In genomic region chr3:126433496-126434263, GRCh38 we compare ENCODE assay signal across 1 cellular context.
A peak's percentile ranks its signal among the peaks of the same experiment; 100 is the strongest.
TF ChIP-seq lines count a peak whose summit lies in the region.

No MANE protein-coding gene starts in this region.

TF ChIP-seq in HepG2, 621 proteins besides CTCF, POLR2A, EP300 and RAD21:
- TF ChIP-seq ZBTB25 (CRISPR knock-in tag; IDR thresholded peaks at IDR 0.05), result no peak
- peak; percentile 70 for TF ChIP-seq AGO2 (optimal IDR thresholded peaks at IDR 0.05; ENCODE audit: low read depth, low read length)
